34 cellular contexts compared by ENCODE assay signal in the genomic region with DNA sequence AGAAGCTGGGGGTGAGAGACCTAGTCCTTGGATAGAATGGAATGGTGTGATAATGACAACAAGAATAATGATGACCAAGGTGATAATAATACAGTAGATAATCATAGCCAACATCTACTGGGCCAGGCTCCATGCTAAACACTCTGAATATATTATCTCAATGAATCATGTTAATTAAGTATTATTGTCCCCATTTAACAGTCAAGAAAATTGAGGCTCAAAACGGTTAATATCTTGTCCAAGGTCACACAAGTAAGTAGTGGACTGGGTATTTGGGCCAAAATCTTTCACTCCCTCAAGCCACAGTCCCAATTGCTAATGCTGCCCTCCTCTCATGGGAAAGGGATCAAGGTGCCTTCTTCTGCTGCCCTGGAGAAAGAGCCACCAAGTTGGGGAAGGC. TPM values are rescaled to one million over a fixed set of nuclear protein-coding genes. Genes with fewer than 3 reads are reported as not detected.
"Had no signal": no experiment of that assay in that cellular context is flagged by ENCODE, and none has a peak within 500 bp of the region (broad histone marks: within the 10 kb centered on the region; RNA-seq: fewer than 3 reads in every experiment).

No MANE protein-coding gene starts in this region.

- H3K27me3 ChIP-seq: testis had no signal

- H3K27ac ChIP-seq: heart right ventricle, neutrophil, parathyroid adenoma, stomach, testis, tibial artery had no signal

- H3K27ac Mint-ChIP-seq: effector memory CD8-positive, alpha-beta T cell; memory B cell; nephron progenitor cell; progenitor cell of endocrine pancreas had no signal

- DNase-seq: cerebellar nuclear complex; cortex of kidney; effector memory CD8-positive, alpha-beta T cell; erythroblast; esophagus squamous epithelium; foreskin melanocyte; glutamatergic neuron; heart right ventricle; hippocampal formation; left cardiac atrium; left lung; midbrain; nephron progenitor cell; stimulated activated CD4-positive, alpha-beta T cell treated with anti-CD3 and anti-CD28 coated beads, Interleukin-12 subunit alpha, Interleukin-12 subunit beta, amount 100 ng/mL, for 4 hours; stimulated activated CD4-positive, alpha-beta T cell treated with anti-CD3 and anti-CD28 coated beads, Interleukin-1b, Interleukin-23, amount 100 ng/mL, for 48 hours; stimulated activated CD4-positive, alpha-beta T cell treated with anti-CD3 and anti-CD28 coated beads, Interleukin-4, amount 100 ng/mL, for 1 hour; stimulated activated CD8-positive, alpha-beta memory T cell treated with anti-CD3 and anti-CD28 coated beads, Interleukin-4, amount 100 ng/mL, for 48 hours; stimulated activated naive CD4-positive, alpha-beta T cell treated with Interleukin-2 at 50 U/mL for 16 hours; stomach; testis; tibial artery; upper lobe of left lung had no signal

- H3K9me3 ChIP-seq: esophagus squamous epithelium, heart right ventricle, left lung, neutrophil, stomach, testis, tibial artery, upper lobe of left lung had no signal

- H3K27me3 Mint-ChIP-seq: progenitor cell of endocrine pancreas had no signal

- H2AFZ ChIP-seq: parathyroid adenoma had no signal

- H3K9me3 Mint-ChIP-seq: effector memory CD8-positive, alpha-beta T cell; nephron progenitor cell had no signal

- H3K4me2 ChIP-seq: smooth muscle cell had no signal

- ATAC-seq: effector memory CD8-positive, alpha-beta T cell; heart right ventricle; left cardiac atrium; left lung; naive thymus-derived CD8-positive, alpha-beta T cell; sciatic nerve had no signal

- H3K9ac ChIP-seq: parathyroid adenoma had no signal

- H3K4me3 ChIP-seq: esophagus squamous epithelium, heart right ventricle, left lung, smooth muscle cell, stomach, testis, tibial artery, upper lobe of left lung had no signal

- H3K4me3 Mint-ChIP-seq: effector memory CD8-positive, alpha-beta T cell; memory B cell; naive thymus-derived CD8-positive, alpha-beta T cell; nephron progenitor cell had no signal

- H3K36me3 ChIP-seq: esophagus squamous epithelium, heart right ventricle, left lung, neutrophil, stomach, tibial artery, upper lobe of left lung had no signal

- H3K79me2 ChIP-seq: parathyroid adenoma had no signal

RNA-seq across cellular contexts. Expression of a gene that starts 3.9 kb away (rescaled TPM):
- total RNA-seq: myocyte; naive thymus-derived CD8-positive, alpha-beta T cell had no signal
- polyA plus RNA-seq: naive thymus-derived CD8-positive, alpha-beta T cell had no signal

RNA-seq across cellular contexts. Expression of a gene that starts 13.3 kb away (rescaled TPM):
- total RNA-seq: myocyte; naive thymus-derived CD8-positive, alpha-beta T cell; subcutaneous adipose tissue had no signal
- polyA plus RNA-seq: naive thymus-derived CD8-positive, alpha-beta T cell had no signal

RNA-seq across cellular contexts. Expression of a gene that starts 26.6 kb away (rescaled TPM):
- total RNA-seq: dermis microvascular lymphatic vessel endothelial cell; heart right ventricle; kidney epithelial cell; left cardiac atrium; myocyte; naive thymus-derived CD8-positive, alpha-beta T cell; progenitor cell of endocrine pancreas; subcutaneous adipose tissue had no signal
- polyA plus RNA-seq: naive thymus-derived CD8-positive, alpha-beta T cell had no signal

RNA-seq across cellular contexts. Expression of a gene that starts 39.9 kb away (rescaled TPM):
- total RNA-seq: dermis microvascular lymphatic vessel endothelial cell; heart right ventricle; kidney epithelial cell; left cardiac atrium; left lung; myocyte; naive thymus-derived CD8-positive, alpha-beta T cell; omental fat pad; progenitor cell of endocrine pancreas; sciatic nerve; stomach; subcutaneous adipose tissue; upper lobe of left lung had no signal
- polyA plus RNA-seq: heart right ventricle; naive thymus-derived CD8-positive, alpha-beta T cell; smooth muscle cell; stomach had no signal

RNA-seq across cellular contexts. Expression of a gene that starts 42.3 kb away (rescaled TPM):
- total RNA-seq: dermis microvascular lymphatic vessel endothelial cell; heart right ventricle; kidney epithelial cell; left cardiac atrium; left lung; myocyte; naive thymus-derived CD8-positive, alpha-beta T cell; omental fat pad; progenitor cell of endocrine pancreas; sciatic nerve; stomach; subcutaneous adipose tissue; upper lobe of left lung had no signal
- polyA plus RNA-seq: heart right ventricle; naive thymus-derived CD8-positive, alpha-beta T cell; smooth muscle cell; stomach had no signal
